9 cellular contexts compared by ENCODE assay signal in the genomic region with DNA sequence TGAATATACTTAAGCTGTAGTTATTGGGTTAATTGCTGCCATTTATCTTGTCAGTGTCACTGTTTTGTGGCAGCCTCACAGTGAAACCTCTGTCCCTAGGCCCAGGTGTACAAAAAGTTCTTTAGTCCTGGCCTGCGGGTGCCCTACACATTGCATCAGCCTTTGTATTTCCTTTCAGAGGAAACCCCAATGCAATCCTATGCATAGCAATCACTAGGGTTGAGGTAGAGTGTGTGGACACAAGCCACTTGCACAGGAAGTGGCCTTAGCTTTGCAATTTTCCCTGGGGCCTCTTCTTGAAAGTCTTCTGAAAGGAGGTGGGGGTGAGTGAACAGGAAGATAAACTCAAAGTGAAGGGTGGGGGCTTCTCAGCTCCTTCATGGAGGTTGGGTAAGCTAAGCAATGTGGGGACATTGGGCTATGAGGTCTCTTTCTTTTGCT. TPM values are rescaled to one million over a fixed set of nuclear protein-coding genes. Genes with fewer than 3 reads are reported as not detected.
DNase-seq lines count a peak whose midpoint lies in the region; ATAC-seq and TF ChIP-seq lines count a peak whose summit lies in the region.
"Had no signal": no experiment of that assay in that cellular context is flagged by ENCODE, and none has a peak within 500 bp of the region (broad histone marks: within the 10 kb centered on the region; RNA-seq: fewer than 3 reads in every experiment).

No MANE protein-coding gene starts in this region.

- ATAC-seq in CD4-positive, alpha-beta T cell (ENCODE audit: poor library complexity) = no peak
- ATAC-seq in GM19455 (IDR thresholded peaks at IDR 0.05; ENCODE audit: unreplicated experiment) = peak; percentile 39
- peak; percentile 50 for ATAC-seq in HG03457 (IDR thresholded peaks at IDR 0.05; ENCODE audit: unreplicated experiment)

- H3K9me3 ChIP-seq in CD4-positive, alpha-beta T cell (ENCODE audit: control insufficient read depth, low read length) = no peaks in the 10 kb centered on the region
- no peaks in the 10 kb centered on the region for H3K9me3 ChIP-seq in HAP-1

- no peak overlapping the region for H3K27ac ChIP-seq in CD4-positive, alpha-beta T cell (ENCODE audit: low read depth, low read length)

- H3K4me3 ChIP-seq in HAP-1 = no peak overlapping the region

- H3K27ac Mint-ChIP-seq in CD4-positive, alpha-beta T cell = peak overlapping the region; percentile 44
- H3K27ac Mint-ChIP-seq in activated naive CD8-positive, alpha-beta T cell treated with anti-CD3 and anti-CD28 coated beads for 36 hours = peak overlapping the region; percentile 82

- intact Hi-C loops in CD4-positive, alpha-beta T cell (cut with DNase I, micrococcal nuclease) = loop anchor here in 1 of 2 experiments (10.0 kb wide), 1 partner anchor 317 kb away; no protein-coding TSS in a partner anchor

- peaks cover 68% of the 10 kb centered on the region for H3K4me1 Mint-ChIP-seq in CD4-positive, alpha-beta T cell (ENCODE audit: low read depth)
- H3K4me1 Mint-ChIP-seq in activated naive CD8-positive, alpha-beta T cell treated with anti-CD3 and anti-CD28 coated beads for 36 hours = peaks cover 48% of the 10 kb centered on the region

- no peaks in the 10 kb centered on the region for H3K27me3 Mint-ChIP-seq in CD4-positive, alpha-beta T cell
- no peaks in the 10 kb centered on the region for H3K27me3 Mint-ChIP-seq in activated naive CD8-positive, alpha-beta T cell treated with anti-CD3 and anti-CD28 coated beads for 36 hours

- CTCF ChIA-PET in CD4-positive, alpha-beta T cell (lab: Charles Lee) = interaction anchor here (1.7 kb wide), 1 partner anchor 13 kb away, joined by 3 read pairs; no protein-coding TSS in a partner anchor

- no peak overlapping the region for H3K4me3 Mint-ChIP-seq in CD4-positive, alpha-beta T cell
- H3K4me3 Mint-ChIP-seq in activated naive CD8-positive, alpha-beta T cell treated with anti-CD3 and anti-CD28 coated beads for 36 hours = no peak overlapping the region

- POLR2A ChIA-PET in CD4-positive, alpha-beta T cell (lab: Charles Lee) = interaction anchor here (0.6 to 1.0 kb wide), 2 partner anchors 12 to 74 kb away, joined by 3 to 4 read pairs; no protein-coding TSS in a partner anchor

- no peaks in the 10 kb centered on the region for H3K36me3 Mint-ChIP-seq in CD4-positive, alpha-beta T cell (ENCODE audit: low read depth)
- H3K36me3 Mint-ChIP-seq in activated naive CD8-positive, alpha-beta T cell treated with anti-CD3 and anti-CD28 coated beads for 36 hours = peaks cover 7% of the 10 kb centered on the region

- no peaks in the 10 kb centered on the region for H3K27me3 ChIP-seq in CD4-positive, alpha-beta T cell (ENCODE audit: control insufficient read depth, insufficient read depth, low read length)
- no peaks in the 10 kb centered on the region for H3K27me3 ChIP-seq in HAP-1 (ENCODE audit: low read depth)

- no peaks in the 10 kb centered on the region for H3K4me1 ChIP-seq in HAP-1

- DNase-seq in CD4-positive, alpha-beta T cell = no peak
- peak; percentile 14 for DNase-seq in activated naive CD8-positive, alpha-beta T cell treated with anti-CD3 and anti-CD28 coated beads for 36 hours
- no peak for DNase-seq in effector CD8-positive, alpha-beta T cell (lab: John Stamatoyannopoulos, UW)
- DNase-seq in kidney glomerular epithelial cell (lab: John Stamatoyannopoulos, UW) (no peak), NCI-H510A (lab: John Stamatoyannopoulos, UW) (no peak), HAP-1 (ENCODE audit: low spot score in 2 of 2) (no peak)

- no peak for TF ChIP-seq CTCF in CD4-positive, alpha-beta T cell (IDR thresholded peaks at IDR 0.05)

- in situ Hi-C loops in HAP-1 (cut with MboI; ENCODE audit: low sequenced_read_pairs) = no loop called here

- no peaks in the 10 kb centered on the region for H3K36me3 ChIP-seq in HAP-1 (replicated peaks)

- no peaks in the 10 kb centered on the region for H3K9me3 Mint-ChIP-seq in CD4-positive, alpha-beta T cell
- peaks cover 4% of the 10 kb centered on the region for H3K9me3 Mint-ChIP-seq in activated naive CD8-positive, alpha-beta T cell treated with anti-CD3 and anti-CD28 coated beads for 36 hours

RNA-seq across cellular contexts. Expression of a gene that starts 27.8 kb away (rescaled TPM):
- under 1 TPM in 1 of 2 experiments, not detected in 1; 0.11 TPM for total RNA-seq in CD4-positive, alpha-beta T cell
- total RNA-seq in activated naive CD8-positive, alpha-beta T cell treated with anti-CD3 and anti-CD28 coated beads for 36 hours = not detected
- total RNA-seq: M059J had no signal
